1 cellular context compared by ENCODE assay signal in the genomic region with DNA sequence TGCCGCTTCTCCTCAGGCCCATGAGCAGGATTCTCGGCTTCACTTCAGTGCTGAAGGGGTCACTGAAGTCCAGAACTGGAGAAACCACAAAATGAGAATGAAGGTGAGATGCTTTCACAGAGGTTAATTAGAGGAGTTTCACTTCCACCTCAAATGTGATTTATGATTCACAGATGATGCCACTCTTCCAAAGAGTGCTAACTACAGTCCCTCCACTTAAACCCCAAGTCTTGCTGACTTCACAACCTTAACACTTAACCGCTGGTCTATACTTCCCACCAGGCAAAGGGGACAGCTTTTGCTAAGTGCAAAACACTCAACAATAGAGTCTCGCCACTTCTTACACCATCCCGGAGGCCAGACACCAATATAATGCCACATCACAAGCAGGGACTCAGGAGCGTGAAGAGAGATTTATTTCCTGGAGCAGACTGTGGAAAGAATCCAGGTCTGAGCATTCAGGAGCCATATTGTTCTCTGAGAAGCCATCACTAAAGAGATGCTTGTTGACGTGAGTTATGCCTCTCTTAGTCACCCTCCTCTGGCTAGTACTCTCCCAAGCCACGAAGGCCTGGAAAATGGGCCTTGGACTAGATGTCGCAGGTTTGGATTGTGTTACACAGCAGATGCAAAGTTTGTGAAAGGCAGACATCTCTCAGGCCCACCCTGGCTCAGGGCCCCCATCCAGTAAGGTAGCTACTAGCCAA.
A peak's percentile ranks its signal among the peaks of the same experiment; 100 is the strongest.
TF ChIP-seq lines count a peak whose summit lies in the region.

No MANE protein-coding gene starts in this region.

TF ChIP-seq in GM12878, 131 proteins besides CTCF, POLR2A, EP300 and RAD21 (continued from another document and continues in another):
- TF ChIP-seq CUX1 (IDR thresholded peaks at IDR 0.05; ENCODE audit: insufficient replicate concordance, low read depth, low read length) (peak; percentile 72), NFXL1 (IDR thresholded peaks at IDR 0.05; ENCODE audit: borderline replicate concordance) (no peak), RELA (IDR thresholded peaks at IDR 0.05; ENCODE audit: borderline replicate concordance, partially characterized antibody) (no peak), POLR2AphosphoS2 (IDR thresholded peaks at IDR 0.05; ENCODE audit: low read depth, low read length) (no peak), LARP7 (IDR thresholded peaks at IDR 0.05) (no peak), ZNF217 (IDR thresholded peaks at IDR 0.05) (peak; percentile 88), ZNF24 (IDR thresholded peaks at IDR 0.05) (peak; percentile 77; the same call in 1 of the 2 replicates), SREBF2 (IDR thresholded peaks at IDR 0.05; ENCODE audit: low read length) (no peak), ATF3 (IDR thresholded peaks at IDR 0.05; ENCODE audit: borderline replicate concordance, extremely low read depth, low read depth, low read length) (no peak), ZBTB33 (IDR thresholded peaks at IDR 0.05) (no peak), RBBP5 (conservative IDR thresholded peaks at IDR 0.05) (no peak), PAX5 (IDR thresholded peaks at IDR 0.05; ENCODE audit: borderline replicate concordance, low read depth, low read length) (peak; percentile 97), TCF7 (IDR thresholded peaks at IDR 0.05; ENCODE audit: borderline replicate concordance) (no peak), NFYA (IDR thresholded peaks at IDR 0.05; ENCODE audit: borderline replicate concordance, low read depth, low read length) (no peak), MEF2B (IDR thresholded peaks at IDR 0.05; ENCODE audit: partially characterized antibody, poor library complexity, severe bottlenecking) (peak; percentile 88), GATAD2B (conservative IDR thresholded peaks at IDR 0.05; ENCODE audit: low read depth) (peak; percentile 74), MLLT1 (IDR thresholded peaks at IDR 0.05) (peak; percentile 96), BCL3 (IDR thresholded peaks at IDR 0.05; ENCODE audit: borderline replicate concordance, insufficient read depth, low read depth, low read length, poor library complexity, severe bottlenecking) (peak; percentile 50), HDAC2 (IDR thresholded peaks at IDR 0.05) (no peak), GABPA (IDR thresholded peaks at IDR 0.05; ENCODE audit: low read depth) (peak; percentile 60; the same call in 1 of the 2 replicates), IRF5 (IDR thresholded peaks at IDR 0.05; ENCODE audit: borderline replicate concordance) (no peak), USF2 (IDR thresholded peaks at IDR 0.05; ENCODE audit: borderline replicate concordance, low read depth, low read length) (no peak), RCOR1 (conservative IDR thresholded peaks at IDR 0.05; ENCODE audit: low read depth, low read length) (peak; percentile 86; the same call in 1 of the 2 replicates), CBX5 (IDR thresholded peaks at IDR 0.05; ENCODE audit: low read depth) (peak; percentile 85), NFIC (IDR thresholded peaks at IDR 0.05; ENCODE audit: low read depth, low read length) (peak; percentile 96), NBN (IDR thresholded peaks at IDR 0.05) (peak; percentile 97), CREM (IDR thresholded peaks at IDR 0.05; ENCODE audit: low read depth) (peak; percentile 92), BRCA1 (IDR thresholded peaks at IDR 0.05; ENCODE audit: low read depth, low read length) (no peak)
- TF ChIP-seq, protein P1, sequence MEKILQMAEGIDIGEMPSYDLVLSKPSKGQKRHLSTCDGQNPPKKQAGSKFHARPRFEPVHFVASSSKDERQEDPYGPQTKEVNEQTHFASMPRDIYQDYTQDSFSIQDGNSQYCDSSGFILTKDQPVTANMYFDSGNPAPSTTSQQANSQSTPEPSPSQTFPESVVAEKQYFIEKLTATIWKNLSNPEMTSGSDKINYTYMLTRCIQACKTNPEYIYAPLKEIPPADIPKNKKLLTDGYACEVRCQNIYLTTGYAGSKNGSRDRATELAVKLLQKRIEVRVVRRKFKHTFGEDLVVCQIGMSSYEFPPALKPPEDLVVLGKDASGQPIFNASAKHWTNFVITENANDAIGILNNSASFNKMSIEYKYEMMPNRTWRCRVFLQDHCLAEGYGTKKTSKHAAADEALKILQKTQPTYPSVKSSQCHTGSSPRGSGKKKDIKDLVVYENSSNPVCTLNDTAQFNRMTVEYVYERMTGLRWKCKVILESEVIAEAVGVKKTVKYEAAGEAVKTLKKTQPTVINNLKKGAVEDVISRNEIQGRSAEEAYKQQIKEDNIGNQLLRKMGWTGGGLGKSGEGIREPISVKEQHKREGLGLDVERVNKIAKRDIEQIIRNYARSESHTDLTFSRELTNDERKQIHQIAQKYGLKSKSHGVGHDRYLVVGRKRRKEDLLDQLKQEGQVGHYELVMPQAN (conservative IDR thresholded peaks at IDR 0.05): no peak
- TF ChIP-seq, protein P2, sequence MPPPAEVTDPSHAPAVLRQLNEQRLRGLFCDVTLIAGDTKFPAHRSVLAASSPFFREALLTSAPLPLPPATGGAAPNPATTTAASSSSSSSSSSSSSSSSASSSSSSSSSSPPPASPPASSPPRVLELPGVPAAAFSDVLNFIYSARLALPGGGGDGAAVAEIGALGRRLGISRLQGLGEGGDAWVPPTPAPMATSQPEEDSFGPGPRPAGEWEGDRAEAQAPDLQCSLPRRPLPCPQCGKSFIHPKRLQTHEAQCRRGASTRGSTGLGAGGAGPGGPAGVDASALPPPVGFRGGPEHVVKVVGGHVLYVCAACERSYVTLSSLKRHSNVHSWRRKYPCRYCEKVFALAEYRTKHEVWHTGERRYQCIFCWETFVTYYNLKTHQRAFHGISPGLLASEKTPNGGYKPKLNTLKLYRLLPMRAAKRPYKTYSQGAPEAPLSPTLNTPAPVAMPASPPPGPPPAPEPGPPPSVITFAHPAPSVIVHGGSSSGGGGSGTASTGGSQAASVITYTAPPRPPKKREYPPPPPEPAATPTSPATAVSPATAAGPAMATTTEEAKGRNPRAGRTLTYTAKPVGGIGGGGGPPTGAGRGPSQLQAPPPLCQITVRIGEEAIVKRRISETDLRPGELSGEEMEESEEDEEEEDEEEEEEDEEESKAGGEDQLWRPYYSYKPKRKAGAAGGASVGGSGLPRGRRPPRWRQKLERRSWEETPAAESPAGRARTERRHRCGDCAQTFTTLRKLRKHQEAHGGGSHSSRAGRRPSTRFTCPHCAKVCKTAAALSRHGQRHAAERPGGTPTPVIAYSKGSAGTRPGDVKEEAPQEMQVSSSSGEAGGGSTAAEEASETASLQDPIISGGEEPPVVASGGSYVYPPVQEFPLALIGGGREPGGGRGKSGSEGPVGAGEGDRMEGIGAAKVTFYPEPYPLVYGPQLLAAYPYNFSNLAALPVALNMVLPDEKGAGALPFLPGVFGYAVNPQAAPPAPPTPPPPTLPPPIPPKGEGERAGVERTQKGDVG (CRISPR knock-in tag; IDR thresholded peaks at IDR 0.05): no peak
- TF ChIP-seq, protein P3, sequence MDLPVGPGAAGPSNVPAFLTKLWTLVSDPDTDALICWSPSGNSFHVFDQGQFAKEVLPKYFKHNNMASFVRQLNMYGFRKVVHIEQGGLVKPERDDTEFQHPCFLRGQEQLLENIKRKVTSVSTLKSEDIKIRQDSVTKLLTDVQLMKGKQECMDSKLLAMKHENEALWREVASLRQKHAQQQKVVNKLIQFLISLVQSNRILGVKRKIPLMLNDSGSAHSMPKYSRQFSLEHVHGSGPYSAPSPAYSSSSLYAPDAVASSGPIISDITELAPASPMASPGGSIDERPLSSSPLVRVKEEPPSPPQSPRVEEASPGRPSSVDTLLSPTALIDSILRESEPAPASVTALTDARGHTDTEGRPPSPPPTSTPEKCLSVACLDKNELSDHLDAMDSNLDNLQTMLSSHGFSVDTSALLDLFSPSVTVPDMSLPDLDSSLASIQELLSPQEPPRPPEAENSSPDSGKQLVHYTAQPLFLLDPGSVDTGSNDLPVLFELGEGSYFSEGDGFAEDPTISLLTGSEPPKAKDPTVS (IDR thresholded peaks at IDR 0.05; ENCODE audit: low read depth, low read length): no peak
